Comparison of ENCODE assay signal across 9 cellular contexts in the genomic region with DNA sequence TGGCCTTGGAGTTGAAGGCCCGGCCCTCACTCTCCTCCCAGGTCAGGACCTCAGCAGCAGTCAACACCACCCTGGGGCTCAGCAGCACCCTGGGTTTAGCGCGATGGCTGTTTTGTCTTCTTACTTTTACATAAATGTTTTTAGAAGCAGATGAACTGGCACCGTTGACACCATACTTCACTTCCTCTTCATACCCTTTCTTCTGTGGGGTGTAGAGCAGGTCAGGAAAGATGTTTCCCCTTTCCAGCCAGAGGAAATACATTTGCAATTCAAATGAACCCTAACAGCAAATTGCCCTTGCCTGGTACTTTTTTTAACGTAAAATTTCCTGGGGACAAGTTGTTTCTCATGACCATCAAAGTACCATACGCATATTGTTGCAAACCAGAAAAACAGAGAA. TPM values are rescaled to one million over a fixed set of nuclear protein-coding genes. Genes with fewer than 3 reads are reported as not detected.
DNase-seq lines count a peak whose midpoint lies in the region; ATAC-seq and TF ChIP-seq lines count a peak whose summit lies in the region.
"Had no signal": no experiment of that assay in that cellular context is flagged by ENCODE, and none has a peak within 500 bp of the region (broad histone marks: within the 10 kb centered on the region; RNA-seq: fewer than 3 reads in every experiment).

No MANE protein-coding gene starts in this region.

- CTCF ChIA-PET in activated B cell treated with CpG ODN at 0.5 μM for 24 hours (lab: Charles Lee), result interaction anchor here (2.0 to 2.2 kb wide), 2 partner anchors 11 to 105 kb away, joined by 6 to 11 read pairs; no protein-coding TSS in a partner anchor

- peaks cover 20% of the 10 kb centered on the region for H3K27me3 Mint-ChIP-seq in T-helper 1 cell treated with Interleukin-12 subunit alpha and Interleukin-12 subunit beta and Interleukin-4 antibody, amounts not matched to agents 30 μg/mL and 1 μg/mL, for 36 hours (ENCODE audit: low read depth)
- H3K27me3 Mint-ChIP-seq in IgD-negative memory B cell (peaks cover 1% of the 10 kb centered on the region), activated B cell treated with CpG ODN at 0.5 μM for 24 hours (no peaks in the 10 kb centered on the region)

- peak overlapping the region; percentile 27 for H3K27ac Mint-ChIP-seq in T-helper 1 cell treated with Interleukin-12 subunit alpha and Interleukin-12 subunit beta and Interleukin-4 antibody, amounts not matched to agents 30 μg/mL and 1 μg/mL, for 36 hours
- peak overlapping the region; percentile 86 to 95 (median 91) for H3K27ac Mint-ChIP-seq in IgD-negative memory B cell
- peak overlapping the region; percentile 82 for H3K27ac Mint-ChIP-seq in activated B cell treated with CpG ODN at 0.5 μM for 24 hours

- DNase-seq in T-helper 1 cell (no peak), activated B cell treated with CpG ODN at 0.5 μM for 24 hours (no peak), NCI-H1436 (lab: John Stamatoyannopoulos, UW) (no peak), foreskin fibroblast (no peak)
- DNase-seq: MG63 had no signal

- H3K27me3 ChIP-seq in skeletal muscle tissue (ENCODE audit: control insufficient read depth in 3 of 3, insufficient read depth in 3 of 3, low read length in 3 of 3), result peaks cover 4 to 16% (median 11%) of the 10 kb centered on the region in 3 donors
- H3K27me3 ChIP-seq: MG63 had no signal

- POLR2A ChIA-PET in activated B cell treated with CpG ODN at 0.5 μM for 24 hours (lab: Charles Lee), result interaction anchor here (1.0 to 2.8 kb wide), 5 partner anchors 9 to 54 kb away, joined by 3 to 11 read pairs (median 4); no protein-coding TSS in a partner anchor

- H3K9ac ChIP-seq in skeletal muscle tissue (ENCODE audit: low read depth in 1 of 3, low read length in 3 of 3), result no peak overlapping the region

- peaks cover 14 to 29% (median 16%) of the 10 kb centered on the region in 3 donors for H3K4me1 ChIP-seq in skeletal muscle tissue (ENCODE audit: control insufficient read depth in 3 of 3, insufficient read depth in 3 of 3, low read length in 3 of 3)

- H3K9me3 ChIP-seq in skeletal muscle tissue (ENCODE audit: control insufficient read depth in 3 of 3, low read length in 3 of 3), result no peaks in the 10 kb centered on the region
- H3K9me3 ChIP-seq: MG63 had no signal

- intact Hi-C loops in activated B cell treated with CpG ODN at 0.5 μM for 24 hours (cut with micrococcal nuclease), result loop anchor here (2.0 to 10.0 kb wide), 4 partner anchors 32 to 1326 kb away; partner anchors contain the start of genes GTF2H5 and SERAC1

- H3K4me1 Mint-ChIP-seq in T-helper 1 cell treated with Interleukin-12 subunit alpha and Interleukin-12 subunit beta and Interleukin-4 antibody, amounts not matched to agents 30 μg/mL and 1 μg/mL, for 36 hours (ENCODE audit: low read depth), result peaks cover 36% of the 10 kb centered on the region
- peaks cover 38 to 61% (median 47%) of the 10 kb centered on the region in 3 donors for H3K4me1 Mint-ChIP-seq in IgD-negative memory B cell
- peaks cover 75% of the 10 kb centered on the region for H3K4me1 Mint-ChIP-seq in activated B cell treated with CpG ODN at 0.5 μM for 24 hours

- peaks cover 2% of the 10 kb centered on the region for H3K36me3 Mint-ChIP-seq in T-helper 1 cell treated with Interleukin-12 subunit alpha and Interleukin-12 subunit beta and Interleukin-4 antibody, amounts not matched to agents 30 μg/mL and 1 μg/mL, for 36 hours (ENCODE audit: low read depth)
- H3K36me3 Mint-ChIP-seq in IgD-negative memory B cell (peaks cover 2% of the 10 kb centered on the region), activated B cell treated with CpG ODN at 0.5 μM for 24 hours (ENCODE audit: low read depth) (no peaks in the 10 kb centered on the region)

- ATAC-seq in activated B cell treated with CpG ODN at 0.5 μM for 24 hours (ENCODE audit: low read depth) (peak; percentile 45), HG02970 (IDR thresholded peaks at IDR 0.05; ENCODE audit: low FRiP score, unreplicated experiment) (no peak)

- H3K36me3 ChIP-seq in skeletal muscle tissue (ENCODE audit: control insufficient read depth in 3 of 3, insufficient read depth in 3 of 3, low read length in 3 of 3), result no peaks in the 10 kb centered on the region
- H3K36me3 ChIP-seq: MG63 had no signal

- TF ChIP-seq CTCF in activated B cell treated with CpG ODN at 0.5 μM for 24 hours (IDR thresholded peaks at IDR 0.05) (no peak), foreskin fibroblast (IDR thresholded peaks at IDR 0.05; ENCODE audit: low read depth, low read length) (no peak)

- H3K4me3 ChIP-seq in skeletal muscle tissue (ENCODE audit: low read length in 3 of 3), result no peak overlapping the region
- no peak overlapping the region for H3K4me3 ChIP-seq in foreskin fibroblast (ENCODE audit: low read depth in 1 of 2, low read length in 2 of 2)
- H3K4me3 ChIP-seq: MG63 had no signal

- H3K4me3 Mint-ChIP-seq in T-helper 1 cell treated with Interleukin-12 subunit alpha and Interleukin-12 subunit beta and Interleukin-4 antibody, amounts not matched to agents 30 μg/mL and 1 μg/mL, for 36 hours, result no peak overlapping the region
- H3K4me3 Mint-ChIP-seq in IgD-negative memory B cell (peak overlapping the region; percentile 67 to 86 (median 74)), activated B cell treated with CpG ODN at 0.5 μM for 24 hours (peak overlapping the region; percentile 62)

- no peaks in the 10 kb centered on the region for H3K9me3 Mint-ChIP-seq in T-helper 1 cell treated with Interleukin-12 subunit alpha and Interleukin-12 subunit beta and Interleukin-4 antibody, amounts not matched to agents 30 μg/mL and 1 μg/mL, for 36 hours
- H3K9me3 Mint-ChIP-seq in IgD-negative memory B cell, result no peaks in the 10 kb centered on the region
- H3K9me3 Mint-ChIP-seq in activated B cell treated with CpG ODN at 0.5 μM for 24 hours, result no peaks in the 10 kb centered on the region

- peak overlapping the region; percentile 68 for H3K27ac ChIP-seq in skeletal muscle tissue (ENCODE audit: low read depth, low read length)

RNA-seq across cellular contexts. Expression of gene SNX9, which starts 54.7 kb away (rescaled TPM):
- polyA plus RNA-seq in IgD-negative memory B cell, result 21.0 TPM
- total RNA-seq in activated B cell treated with CpG ODN at 0.5 μM for 24 hours (38.8 and 40.0 TPM in 2 replicates), skeletal muscle tissue (19.3 TPM)

Comparison
In these comparisons a context has a peak if more than half of its experiments do, and no peak if none do; other contexts are left out.
1. H3K27ac Mint-ChIP-seq: peak in every context shown above with its lines; median percentile 91 in IgD-negative memory B cell; 82 in activated B cell treated with CpG ODN at 0.5 μM for 24 hours; 27 in T-helper 1 cell treated with Interleukin-12 subunit alpha and Interleukin-12 subunit beta and Interleukin-4 antibody, amounts not matched to agents 30 μg/mL and 1 μg/mL, for 36 hours.